8 cellular contexts compared by ENCODE assay signal in genomic region chr6:15312500-15312899, GRCh38.
DNase-seq lines count a peak whose midpoint lies in the region; ATAC-seq and TF ChIP-seq lines count a peak whose summit lies in the region.

No MANE protein-coding gene starts in this region.

- H2AFZ ChIP-seq in GM23248, result no peak overlapping the region

- H3K27ac Mint-ChIP-seq in activated B cell treated with CpG ODN at 0.5 μM for 24 hours, result peak overlapping the region; percentile 86
- peak overlapping the region; percentile 1 for H3K27ac Mint-ChIP-seq in glutamatergic neuron (ENCODE audit: unreplicated experiment)

- no peaks in the 10 kb centered on the region for H3K9me3 Mint-ChIP-seq in activated B cell treated with CpG ODN at 0.5 μM for 24 hours
- H3K9me3 Mint-ChIP-seq in glutamatergic neuron (ENCODE audit: unreplicated experiment), result peaks cover 5% of the 10 kb centered on the region

- POLR2A ChIA-PET in activated B cell treated with CpG ODN at 0.5 μM for 24 hours (lab: Charles Lee), result interaction anchor here (0.7 to 1.9 kb wide), 3 partner anchors 9 to 63 kb away, joined by 3 to 4 read pairs (median 3); no protein-coding TSS in a partner anchor

- H3K27me3 Mint-ChIP-seq in activated B cell treated with CpG ODN at 0.5 μM for 24 hours, result no peaks in the 10 kb centered on the region
- H3K27me3 Mint-ChIP-seq in glutamatergic neuron (ENCODE audit: unreplicated experiment), result no peaks in the 10 kb centered on the region

- H3K4me3 Mint-ChIP-seq in activated B cell treated with CpG ODN at 0.5 μM for 24 hours (peak overlapping the region; percentile 69), glutamatergic neuron (ENCODE audit: unreplicated experiment) (no peak overlapping the region)

- DNase-seq in ACHN (peak; percentile 34), GM23248 (peak; percentile 49), activated B cell treated with CpG ODN at 0.5 μM for 24 hours (no peak), glutamatergic neuron (no peak), HAP-1 (ENCODE audit: low spot score in 2 of 2) (no peak), NOMO-1 treated with DMSO at 0.1 percent for 48 hours (lab: John Stamatoyannopoulos, UW; ENCODE audit: unreplicated experiment) (no peak)
- DNase-seq in stimulated activated CD4-positive, alpha-beta T cell treated with anti-CD3 and anti-CD28 coated beads, Interleukin-2, amount 100 ng/mL, for 48 hours, result no peak

- H3K4me3 ChIP-seq in GM23248 (no peak overlapping the region), HAP-1 (no peak overlapping the region)

- peaks cover 35% of the 10 kb centered on the region for H3F3A ChIP-seq in GM23248 (ENCODE audit: insufficient read depth)

- H3K9me3 ChIP-seq in GM23248 (ENCODE audit: low read depth) (no peaks in the 10 kb centered on the region), HAP-1 (no peaks in the 10 kb centered on the region)

- H3K79me2 ChIP-seq in GM23248 (ENCODE audit: insufficient read depth), result peaks cover 100% of the 10 kb centered on the region

- H4K20me1 ChIP-seq in GM23248 (ENCODE audit: insufficient read depth), result peaks cover 9% of the 10 kb centered on the region; the same call in 1 of the 2 replicates

- no peak overlapping the region for H3K4me2 ChIP-seq in GM23248 (ENCODE audit: unreplicated experiment)

- H3K36me3 ChIP-seq in GM23248 (ENCODE audit: low read depth) (no peaks in the 10 kb centered on the region), HAP-1 (replicated peaks) (no peaks in the 10 kb centered on the region)

- peaks cover 51% of the 10 kb centered on the region for H3K4me1 ChIP-seq in GM23248 (ENCODE audit: insufficient read depth)
- peaks cover 4% of the 10 kb centered on the region; the same call in 1 of the 2 replicates for H3K4me1 ChIP-seq in HAP-1

- H3K9ac ChIP-seq in GM23248, result no peak overlapping the region

- H3K36me3 Mint-ChIP-seq in activated B cell treated with CpG ODN at 0.5 μM for 24 hours (ENCODE audit: low read depth), result peaks cover 1% of the 10 kb centered on the region
- H3K36me3 Mint-ChIP-seq in glutamatergic neuron (ENCODE audit: unreplicated experiment), result no peaks in the 10 kb centered on the region

- intact Hi-C loops in activated B cell treated with CpG ODN at 0.5 μM for 24 hours (cut with micrococcal nuclease), result loop anchor here (2.0 kb wide), 1 partner anchor 14 kb away; no protein-coding TSS in a partner anchor

- peak overlapping the region; percentile 45 for H3K27ac ChIP-seq in GM23248

- no peaks in the 10 kb centered on the region for H3K27me3 ChIP-seq in GM23248 (replicated peaks; ENCODE audit: insufficient read depth)
- H3K27me3 ChIP-seq in HAP-1 (ENCODE audit: low read depth), result no peaks in the 10 kb centered on the region

- ATAC-seq in activated B cell treated with CpG ODN at 0.5 μM for 24 hours (ENCODE audit: low read depth) (peak; percentile 50), GM18511 (IDR thresholded peaks at IDR 0.05; ENCODE audit: unreplicated experiment) (no peak)

- H3K4me1 Mint-ChIP-seq in activated B cell treated with CpG ODN at 0.5 μM for 24 hours, result peaks cover 91% of the 10 kb centered on the region
- H3K4me1 Mint-ChIP-seq in glutamatergic neuron (ENCODE audit: low read depth, unreplicated experiment), result peaks cover 47% of the 10 kb centered on the region

- in situ Hi-C loops in ACHN (cut with HindIII; ENCODE audit: low pct_ligation_motif_present, low pct_unique_long_range_greater_than_20kb, low sequenced_read_pairs), result no loop called here
- in situ Hi-C loops in GM23248 (cut with MboI), result no loop called here
- in situ Hi-C loops in HAP-1 (cut with MboI; ENCODE audit: low sequenced_read_pairs), result no loop called here

- CTCF ChIA-PET in activated B cell treated with CpG ODN at 0.5 μM for 24 hours (lab: Charles Lee), result no interaction called here

- TF ChIP-seq CTCF in activated B cell treated with CpG ODN at 0.5 μM for 24 hours (IDR thresholded peaks at IDR 0.05), result no peak
- no peak for TF ChIP-seq CTCF in glutamatergic neuron (IDR thresholded peaks at IDR 0.05; ENCODE audit: partially characterized antibody, unreplicated experiment)

- 83% methylated on average over 3 of the region's 3 CpGs for WGBS in GM23248 (ENCODE audit: low coverage in 1 of 2, low lambda C conversion rate in 2 of 2, missing lambda C conversion rate in 2 of 2), 2 experiments

- no peaks in the 10 kb centered on the region; the same call in none of the 2 replicates for H3K9me2 ChIP-seq in GM23248 (ENCODE audit: insufficient read depth)

Comparison
In these comparisons a context has a peak if more than half of its experiments do, and no peak if none do; other contexts are left out.
1. DNase-seq: peak in ACHN (single experiment) and GM23248 (single experiment); none in activated B cell treated with CpG ODN at 0.5 μM for 24 hours (single experiment), glutamatergic neuron (single experiment), stimulated activated CD4-positive, alpha-beta T cell treated with anti-CD3 and anti-CD28 coated beads, Interleukin-2, amount 100 ng/mL, for 48 hours (0 of 2), HAP-1 (0 of 2) and NOMO-1 treated with DMSO at 0.1 percent for 48 hours (single experiment).